Comparison of ENCODE assay signal across 24 cellular contexts in the genomic region with DNA sequence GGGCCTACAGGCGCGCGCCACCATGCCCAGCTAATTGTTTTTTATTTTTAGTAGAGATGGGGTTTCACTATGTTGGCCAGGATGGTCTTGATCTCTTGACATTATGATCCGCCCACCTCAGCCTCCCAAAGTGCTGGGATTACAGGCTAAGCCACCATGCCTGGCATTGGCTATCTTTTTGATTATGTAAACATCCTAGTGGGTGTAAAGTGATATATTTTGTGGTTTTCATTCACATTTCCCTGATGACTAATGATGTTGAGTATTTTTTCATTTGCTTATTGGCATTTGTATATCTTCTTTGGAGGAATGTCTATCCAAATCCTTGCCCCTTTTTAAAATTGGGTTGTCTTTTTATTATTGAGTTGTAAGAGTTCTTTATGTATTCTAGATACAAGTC. TPM values are rescaled to one million over a fixed set of nuclear protein-coding genes. Genes with fewer than 3 reads are reported as not detected.
DNase-seq lines count a peak whose midpoint lies in the region; ATAC-seq and TF ChIP-seq lines count a peak whose summit lies in the region.
"Had no signal": no experiment of that assay in that cellular context is flagged by ENCODE, and none has a peak within 500 bp of the region (broad histone marks: within the 10 kb centered on the region; RNA-seq: fewer than 3 reads in every experiment).

No MANE protein-coding gene starts in this region.

- CTCF ChIA-PET in activated CD8-positive, alpha-beta T cell treated with anti-CD3 and anti-CD28 coated beads for 36 hours (lab: Charles Lee), result interaction anchor here (1.3 to 2.6 kb wide), 2 partner anchors 18 to 239 kb away, joined by 3 to 11 read pairs; no protein-coding TSS in a partner anchor
- CTCF ChIA-PET in activated CD8-positive, alpha-beta T cell treated with anti-CD3 and anti-CD28 coated beads, Interleukin-2, amount 10 ng/mL, durations not matched to agents 7 days and 5 days (lab: Charles Lee), result interaction anchor here (0.7 kb wide), 1 partner anchor 545 kb away, joined by 3 read pairs; no protein-coding TSS in a partner anchor
- CTCF ChIA-PET in mammary epithelial cell (lab: Charles Lee; ENCODE audit: low non-redundant PET), result no interaction called here

- no peaks in the 10 kb centered on the region for H4K20me1 ChIP-seq in mammary epithelial cell (ENCODE audit: insufficient read depth, low read length)
- no peaks in the 10 kb centered on the region for H4K20me1 ChIP-seq in osteoblast (ENCODE audit: insufficient read depth, low read length)

- no peak overlapping the region for H3K9ac ChIP-seq in mammary epithelial cell (ENCODE audit: insufficient read depth, low read length)
- H3K9ac ChIP-seq: parathyroid adenoma had no signal

- H3K9me3 Mint-ChIP-seq in activated CD8-positive, alpha-beta T cell treated with anti-CD3 and anti-CD28 coated beads for 36 hours, result peaks cover 10% of the 10 kb centered on the region
- peaks cover 8% of the 10 kb centered on the region for H3K9me3 Mint-ChIP-seq in activated CD8-positive, alpha-beta T cell treated with anti-CD3 and anti-CD28 coated beads, Interleukin-2, amount 10 ng/mL, durations not matched to agents 7 days and 5 days (ENCODE audit: insufficient read depth)

- POLR2A ChIA-PET in activated CD8-positive, alpha-beta T cell treated with anti-CD3 and anti-CD28 coated beads for 36 hours (lab: Charles Lee), result interaction anchor here (1.0 kb wide), 1 partner anchor 14 kb away, joined by 3 read pairs; no protein-coding TSS in a partner anchor
- POLR2A ChIA-PET in activated CD8-positive, alpha-beta T cell treated with anti-CD3 and anti-CD28 coated beads, Interleukin-2, amount 10 ng/mL, durations not matched to agents 7 days and 5 days (lab: Charles Lee), result interaction anchor here (0.7 kb wide), 1 partner anchor 153 kb away, joined by 3 read pairs; no protein-coding TSS in a partner anchor

- peaks cover 75% of the 10 kb centered on the region for H3K4me1 Mint-ChIP-seq in activated CD8-positive, alpha-beta T cell treated with anti-CD3 and anti-CD28 coated beads for 36 hours (ENCODE audit: low read depth)
- H3K4me1 Mint-ChIP-seq in activated CD8-positive, alpha-beta T cell treated with anti-CD3 and anti-CD28 coated beads, Interleukin-2, amount 10 ng/mL, durations not matched to agents 7 days and 5 days (ENCODE audit: low read depth), result peaks cover 32% of the 10 kb centered on the region

- H3K9me3 ChIP-seq in mammary epithelial cell (replicated peaks; ENCODE audit: insufficient read depth, low read length) (no peaks in the 10 kb centered on the region), osteoblast (ENCODE audit: low read depth, low read length) (no peaks in the 10 kb centered on the region)
- H3K9me3 ChIP-seq: lower lobe of right lung, transverse colon had no signal

- peak; percentile 27 for DNase-seq in activated CD8-positive, alpha-beta T cell treated with anti-CD3 and anti-CD28 coated beads for 36 hours
- DNase-seq in activated CD8-positive, alpha-beta T cell treated with anti-CD3 and anti-CD28 coated beads, Interleukin-2, amount 10 ng/mL, durations not matched to agents 7 days and 5 days, result no peak
- DNase-seq in M059J (ENCODE audit: low read depth), result peak; percentile 75
- DNase-seq in mammary epithelial cell, result peak; percentile 32
- DNase-seq in osteoblast (ENCODE audit: insufficient read length, low spot score, missing footprints), result peak; percentile 58
- no peak for DNase-seq in NCI-H2107 treated with DMSO at 0.1 percent for 48 hours (lab: John Stamatoyannopoulos, UW; ENCODE audit: unreplicated experiment)
- DNase-seq in stimulated activated CD4-positive, alpha-beta T cell treated with anti-CD3 and anti-CD28 coated beads, Interleukin-4, amount 100 ng/mL, for 24 hours, result no peak
- DNase-seq: activated CD4-positive, alpha-beta memory T cell treated with anti-CD3 and anti-CD28 coated beads for 36 hours; activated CD4-positive, CD25-positive, alpha-beta regulatory T cell; activated T-cell treated with anti-CD3 and anti-CD28 coated beads for 4 hours; amniotic stem cell; H7; kidney glomerular epithelial cell; lower lobe of right lung; NCI-H82; OCI-M1; Right ventricle myocardium superior; transverse colon had no signal

- H3K4me2 ChIP-seq in mammary epithelial cell (ENCODE audit: insufficient read depth, low read depth, low read length), result no peak overlapping the region
- H3K4me2 ChIP-seq in osteoblast (ENCODE audit: insufficient read depth, low read length), result no peak overlapping the region

- no peak overlapping the region for H2AFZ ChIP-seq in mammary epithelial cell (ENCODE audit: low read depth, low read length)
- H2AFZ ChIP-seq in osteoblast (ENCODE audit: low read length), result no peak overlapping the region
- H2AFZ ChIP-seq: parathyroid adenoma had no signal

- no peak overlapping the region for H3K4me3 Mint-ChIP-seq in activated CD8-positive, alpha-beta T cell treated with anti-CD3 and anti-CD28 coated beads for 36 hours
- H3K4me3 Mint-ChIP-seq in activated CD8-positive, alpha-beta T cell treated with anti-CD3 and anti-CD28 coated beads, Interleukin-2, amount 10 ng/mL, durations not matched to agents 7 days and 5 days, result no peak overlapping the region
- H3K4me3 Mint-ChIP-seq: activated CD4-positive, alpha-beta memory T cell treated with anti-CD3 and anti-CD28 coated beads for 36 hours; B cell; dendritic cell treated with granulocyte-macrophage colony-stimulating factor and Interleukin-4, amounts not matched to agents 40 ng/mL and 50 ng/mL, for 4 days had no signal

- H3K79me2 ChIP-seq in mammary epithelial cell (ENCODE audit: insufficient read depth, low read length) (peaks cover 30% of the 10 kb centered on the region), osteoblast (ENCODE audit: insufficient read depth, low read length) (peaks cover 43% of the 10 kb centered on the region)

- no peak for TF ChIP-seq CTCF in activated CD8-positive, alpha-beta T cell treated with anti-CD3 and anti-CD28 coated beads for 36 hours (IDR thresholded peaks at IDR 0.05)
- TF ChIP-seq CTCF in mammary epithelial cell (conservative IDR thresholded peaks at IDR 0.05 in 1 of 2, IDR thresholded peaks at IDR 0.05 in 1 of 2; ENCODE audit: extremely low read depth in 1 of 2, insufficient read depth in 1 of 2, low read depth in 1 of 2, low read length in 2 of 2) (no peak), osteoblast (IDR thresholded peaks at IDR 0.05; ENCODE audit: extremely low read depth, low read depth, low read length) (no peak)

- H3K4me1 ChIP-seq in mammary epithelial cell (ENCODE audit: insufficient read depth, low read length) (no peaks in the 10 kb centered on the region), osteoblast (ENCODE audit: insufficient read depth, low read length) (peaks cover 8% of the 10 kb centered on the region)
- H3K4me1 ChIP-seq: lower lobe of right lung had no signal

- intact Hi-C loops in activated CD8-positive, alpha-beta T cell treated with anti-CD3 and anti-CD28 coated beads for 36 hours (cut with micrococcal nuclease), result no loop called here
- intact Hi-C loops in mammary epithelial cell (cut with micrococcal nuclease), result no loop called here

- H3K4me3 ChIP-seq in mammary epithelial cell (replicated peaks in 1 of 3; ENCODE audit: insufficient read depth in 1 of 3, low read depth in 2 of 3, low read length in 3 of 3) (no peak overlapping the region), osteoblast (ENCODE audit: insufficient read depth, low read length) (no peak overlapping the region)
- H3K4me3 ChIP-seq: GM12878, lower lobe of right lung, transverse colon had no signal

- no peaks in the 10 kb centered on the region for H3K27me3 Mint-ChIP-seq in activated CD8-positive, alpha-beta T cell treated with anti-CD3 and anti-CD28 coated beads for 36 hours
- H3K27me3 Mint-ChIP-seq in activated CD8-positive, alpha-beta T cell treated with anti-CD3 and anti-CD28 coated beads, Interleukin-2, amount 10 ng/mL, durations not matched to agents 7 days and 5 days (ENCODE audit: low read depth), result no peaks in the 10 kb centered on the region
- H3K27me3 Mint-ChIP-seq: activated CD4-positive, alpha-beta memory T cell treated with anti-CD3 and anti-CD28 coated beads for 36 hours; B cell; dendritic cell treated with granulocyte-macrophage colony-stimulating factor and Interleukin-4, amounts not matched to agents 40 ng/mL and 50 ng/mL, for 4 days had no signal

- ATAC-seq in activated CD8-positive, alpha-beta T cell treated with anti-CD3 and anti-CD28 coated beads for 36 hours, result no peak
- ATAC-seq in activated CD8-positive, alpha-beta T cell treated with anti-CD3 and anti-CD28 coated beads, Interleukin-2, amount 10 ng/mL, durations not matched to agents 7 days and 5 days, result no peak
- ATAC-seq in HG02852 (IDR thresholded peaks at IDR 0.05; ENCODE audit: unreplicated experiment), result no peak
- ATAC-seq: GM12878, lower lobe of right lung had no signal

- H3K36me3 Mint-ChIP-seq in activated CD8-positive, alpha-beta T cell treated with anti-CD3 and anti-CD28 coated beads for 36 hours (ENCODE audit: low read depth), result peaks cover 15% of the 10 kb centered on the region
- peaks cover 16% of the 10 kb centered on the region for H3K36me3 Mint-ChIP-seq in activated CD8-positive, alpha-beta T cell treated with anti-CD3 and anti-CD28 coated beads, Interleukin-2, amount 10 ng/mL, durations not matched to agents 7 days and 5 days (ENCODE audit: low read depth)

- dilution Hi-C loops in mammary epithelial cell (cut with HindIII; ENCODE audit: low sequenced_read_pairs), result no loop called here

- H3K27ac ChIP-seq in mammary epithelial cell (ENCODE audit: insufficient read depth, low read depth, low read length), result no peak overlapping the region
- H3K27ac ChIP-seq in osteoblast (ENCODE audit: low read depth, low read length), result no peak overlapping the region
- H3K27ac ChIP-seq: 22Rv1, lower lobe of right lung, parathyroid adenoma, transverse colon had no signal

- H3K27me3 ChIP-seq in mammary epithelial cell (ENCODE audit: insufficient read depth, low read length), result no peaks in the 10 kb centered on the region
- H3K27me3 ChIP-seq in osteoblast (ENCODE audit: insufficient read depth, low read length), result no peaks in the 10 kb centered on the region
- H3K27me3 ChIP-seq: transverse colon had no signal

- BruUV-seq in mammary epithelial cell (replicated peaks; lab: Mats Ljungman, UMichigan), result no TSS peak

- no peak overlapping the region for H3K27ac Mint-ChIP-seq in activated CD8-positive, alpha-beta T cell treated with anti-CD3 and anti-CD28 coated beads for 36 hours
- H3K27ac Mint-ChIP-seq in activated CD8-positive, alpha-beta T cell treated with anti-CD3 and anti-CD28 coated beads, Interleukin-2, amount 10 ng/mL, durations not matched to agents 7 days and 5 days, result no peak overlapping the region
- H3K27ac Mint-ChIP-seq: activated CD4-positive, alpha-beta memory T cell treated with anti-CD3 and anti-CD28 coated beads for 36 hours; B cell; dendritic cell treated with granulocyte-macrophage colony-stimulating factor and Interleukin-4, amounts not matched to agents 40 ng/mL and 50 ng/mL, for 4 days had no signal

- in situ Hi-C loops in mammary epithelial cell (cut with MboI; ENCODE audit: low sequenced_read_pairs in 2 of 2), result no loop called here

- WGBS in mammary epithelial cell (ENCODE audit: low coverage, missing lambda C conversion rate), result 98% methylated on average over 4 of the region's 4 CpGs

- no peaks in the 10 kb centered on the region for H3K36me3 ChIP-seq in mammary epithelial cell (ENCODE audit: insufficient read depth, low read length)
- H3K36me3 ChIP-seq in osteoblast (ENCODE audit: insufficient read depth, low read length), result peaks cover 5% of the 10 kb centered on the region
- H3K36me3 ChIP-seq: lower lobe of right lung, transverse colon had no signal

RNA-seq across cellular contexts. Expression of a gene that starts 16.3 kb away (rescaled TPM):
- 10 to 100 TPM; 12.7 to 14.9 TPM for total RNA-seq in activated CD8-positive, alpha-beta T cell treated with anti-CD3 and anti-CD28 coated beads for 36 hours
- total RNA-seq in activated CD8-positive, alpha-beta T cell treated with anti-CD3 and anti-CD28 coated beads, Interleukin-2, amount 10 ng/mL, durations not matched to agents 7 days and 5 days, result 10 to 100 TPM; 13.2 to 14.3 TPM
- total RNA-seq in M059J (2014; rRNA removed; shearing (Covaris generic)), result 22.9 and 37.3 TPM in 2 replicates
- total RNA-seq in mammary epithelial cell, result 10 to 100 TPM; 18.1 to 40.2 TPM
- polyA plus RNA-seq in mammary epithelial cell, result 9.1 TPM
- 7.5 TPM for polyA minus RNA-seq in mammary epithelial cell
- total RNA-seq in osteoblast, result 47.0 and 54.5 TPM in 2 replicates

Comparison
In these comparisons a context has a peak if more than half of its experiments do, and no peak if none do; other contexts are left out.
1. DNase-seq: peak in activated CD8-positive, alpha-beta T cell treated with anti-CD3 and anti-CD28 coated beads for 36 hours (single experiment), M059J (single experiment), mammary epithelial cell (single experiment) and osteoblast (single experiment); none in activated CD8-positive, alpha-beta T cell treated with anti-CD3 and anti-CD28 coated beads, Interleukin-2, amount 10 ng/mL, durations not matched to agents 7 days and 5 days (single experiment), NCI-H2107 treated with DMSO at 0.1 percent for 48 hours (single experiment) and stimulated activated CD4-positive, alpha-beta T cell treated with anti-CD3 and anti-CD28 coated beads, Interleukin-4, amount 100 ng/mL, for 24 hours (single experiment).